Comparison of ENCODE assay signal across 9 cellular contexts in genomic region chr3:156605686-156606605, GRCh38. TPM values are rescaled to one million over a fixed set of nuclear protein-coding genes. Genes with fewer than 3 reads are reported as not detected.
DNase-seq lines count a peak whose midpoint lies in the region; ATAC-seq and TF ChIP-seq lines count a peak whose summit lies in the region.
"Had no signal": no experiment of that assay in that cellular context is flagged by ENCODE, and none has a peak within 500 bp of the region (broad histone marks: within the 10 kb centered on the region; RNA-seq: fewer than 3 reads in every experiment).

No MANE protein-coding gene starts in this region.

- peak overlapping the region; percentile 86 to 93 for H3K4me3 Mint-ChIP-seq in CD14-positive monocyte
- peak overlapping the region; percentile 61 to 84 for H3K4me3 Mint-ChIP-seq in effector memory CD8-positive, alpha-beta T cell

- peaks cover 38% of the 10 kb centered on the region for H3K4me1 Mint-ChIP-seq in CD14-positive monocyte
- peaks cover 4 to 8% of the 10 kb centered on the region in 2 donors for H3K4me1 Mint-ChIP-seq in effector memory CD8-positive, alpha-beta T cell (ENCODE audit: low read depth in 2 of 2)

- no peaks in the 10 kb centered on the region for H3K27me3 Mint-ChIP-seq in CD14-positive monocyte (ENCODE audit: low read depth in 3 of 3)
- peaks cover 8 to 27% of the 10 kb centered on the region in 2 donors for H3K27me3 Mint-ChIP-seq in effector memory CD8-positive, alpha-beta T cell

- peak overlapping the region; percentile 82 for H3K4me2 ChIP-seq in PC-9
- H3K4me2 ChIP-seq: KMS-11 had no signal

- peak overlapping the region; percentile 92 for H2AFZ ChIP-seq in PC-9

- H3K27ac Mint-ChIP-seq in CD14-positive monocyte = peak overlapping the region; percentile 85 to 96 (median 91)
- peak overlapping the region in 1 of 2 donors; percentile 10 for H3K27ac Mint-ChIP-seq in effector memory CD8-positive, alpha-beta T cell

- no TSS peak for BruUV-seq in PC-9 (replicated peaks; lab: Mats Ljungman, UMichigan)

- H3K79me2 ChIP-seq in PC-9 (ENCODE audit: low read depth) = no peaks in the 10 kb centered on the region

- H3K9me2 ChIP-seq in PC-9 (ENCODE audit: insufficient read depth) = no peaks in the 10 kb centered on the region

- POLR2A ChIA-PET in PC-9 (lab: Charles Lee; ENCODE audit: unreplicated experiment) = interaction anchor here (0.5 to 0.6 kb wide), 3 partner anchors 65 to 894 kb away, joined by 3 to 22 read pairs (median 4); no protein-coding TSS in a partner anchor

- peaks cover 0 to 3% (median 0%) of the 10 kb centered on the region in 7 donors for H3K9me3 Mint-ChIP-seq in CD14-positive monocyte
- no peaks in the 10 kb centered on the region for H3K9me3 Mint-ChIP-seq in effector memory CD8-positive, alpha-beta T cell

- no peaks in the 10 kb centered on the region for H4K20me1 ChIP-seq in PC-9 (ENCODE audit: insufficient read depth)

- CTCF ChIA-PET in PC-9 (lab: Charles Lee) = interaction anchor here (0.6 kb wide), 3 partner anchors 17 to 129 kb away, joined by 5 to 8 read pairs (median 6); no protein-coding TSS in a partner anchor

- no peaks in the 10 kb centered on the region for H3K36me3 ChIP-seq in H7 (replicated peaks; ENCODE audit: control insufficient read depth, insufficient read depth, low read length)
- H3K36me3 ChIP-seq in PC-9 (ENCODE audit: low read depth) = no peaks in the 10 kb centered on the region
- H3K36me3 ChIP-seq in thymus (ENCODE audit: control insufficient read depth, insufficient read depth) = no peaks in the 10 kb centered on the region

- intact Hi-C loops in CD14-positive monocyte (cut with micrococcal nuclease) (loop anchor here (10.0 kb wide), 2 partner anchors 51 to 59 kb away; partner anchors contain the start of gene SSR3 (in 2 of the 2)), PC-9 (cut with micrococcal nuclease; ENCODE audit: unreplicated experiment) (loop anchor here (1.0 to 2.0 kb wide), 2 partner anchors 51 to 68 kb away; partner anchors contain the start of genes SSR3 and TIPARP)

- H3K27me3 ChIP-seq in H7 (ENCODE audit: control insufficient read depth, insufficient read depth, low read length) = no peaks in the 10 kb centered on the region
- no peaks in the 10 kb centered on the region for H3K27me3 ChIP-seq in PC-9 (ENCODE audit: insufficient read depth, low read depth)
- H3K27me3 ChIP-seq in thymus (ENCODE audit: control insufficient read depth, insufficient read depth) = no peaks in the 10 kb centered on the region

- DNase-seq in CD14-positive monocyte (ENCODE audit: low spot score) (no peak), H7 (peak; percentile 63), PC-9 (peak; percentile 75 to 82), lung microvascular endothelial cell (ENCODE audit: low read depth in 2 of 2) (peak; percentile 10 to 29), NCI-H2107 (lab: John Stamatoyannopoulos, UW) (no peak)
- no peak for DNase-seq in effector memory CD8-positive, alpha-beta T cell
- no peak for DNase-seq in stimulated activated naive CD4-positive, alpha-beta T cell (lab: John Stamatoyannopoulos, UW)

- H3K27ac ChIP-seq in PC-9 = peak overlapping the region; percentile 49
- no peak overlapping the region for H3K27ac ChIP-seq in thymus (ENCODE audit: low read depth)
- H3K27ac ChIP-seq: KMS-11 had no signal

- H3F3A ChIP-seq in PC-9 (ENCODE audit: insufficient read depth, low read depth) = peaks cover 11% of the 10 kb centered on the region

- H3K4me3 ChIP-seq in H7 (ENCODE audit: insufficient read depth, low read depth, low read length) (peak overlapping the region; percentile 39), PC-9 (peak overlapping the region; percentile 56), thymus (ENCODE audit: low read length) (peak overlapping the region; percentile 46)

- 43% methylated on average over 37 of the region's 37 CpGs for WGBS in thymus

- no peaks in the 10 kb centered on the region for H3K36me3 Mint-ChIP-seq in CD14-positive monocyte
- H3K36me3 Mint-ChIP-seq in effector memory CD8-positive, alpha-beta T cell (ENCODE audit: insufficient read depth) = no peaks in the 10 kb centered on the region

- H3K9me3 ChIP-seq in PC-9 (ENCODE audit: insufficient read depth, low read depth) (no peaks in the 10 kb centered on the region), thymus (ENCODE audit: control insufficient read depth) (no peaks in the 10 kb centered on the region)

- ATAC-seq in effector memory CD8-positive, alpha-beta T cell (replicated peaks) = peak; percentile 59

- peaks cover 44% of the 10 kb centered on the region for H3K4me1 ChIP-seq in PC-9 (replicated peaks; ENCODE audit: insufficient read depth)
- no peaks in the 10 kb centered on the region for H3K4me1 ChIP-seq in thymus (ENCODE audit: control insufficient read depth, insufficient read depth, low read length)

- TF ChIP-seq CTCF in CD14-positive monocyte (IDR thresholded peaks at IDR 0.05) (no peak), PC-9 (conservative IDR thresholded peaks at IDR 0.05) (no peak)

RNA-seq across cellular contexts. Expression of gene SSR3, which starts 51.0 kb away (rescaled TPM):
- polyA plus RNA-seq in CD14-positive monocyte (100 to 1,000 TPM; 230 to 243 TPM), thymus (83.6 TPM)
- 118 and 140 TPM in 2 replicates for total RNA-seq in H7 (2014; rRNA removed; shearing (Covaris generic))
- total RNA-seq in PC-9 (2021) (117 and 152 TPM in 2 replicates), lung microvascular endothelial cell (130 and 141 TPM in 2 replicates)

Comparison
In these comparisons a context has a peak if more than half of its experiments do, and no peak if none do; other contexts are left out.
1. DNase-seq: peak in H7 (single experiment), PC-9 (2 of 2) and lung microvascular endothelial cell (2 of 2); none in CD14-positive monocyte (single experiment), effector memory CD8-positive, alpha-beta T cell (0 of 3), stimulated activated naive CD4-positive, alpha-beta T cell (0 of 6) and NCI-H2107 (single experiment).
2. Peak in every context shown above with its lines, with median percentiles within 50 percentile points of each other: H3K4me3 ChIP-seq.